In genomic region chr6:41536884-41537347, GRCh38 we compare ENCODE assay signal across 12 cellular contexts. TPM values are rescaled to one million over a fixed set of nuclear protein-coding genes. Genes with fewer than 3 reads are reported as not detected.
DNase-seq lines count a peak whose midpoint lies in the region; ATAC-seq and TF ChIP-seq lines count a peak whose summit lies in the region.
"Had no signal": no experiment of that assay in that cellular context is flagged by ENCODE, and none has a peak within 500 bp of the region (broad histone marks: within the 10 kb centered on the region; RNA-seq: fewer than 3 reads in every experiment).

No MANE protein-coding gene starts in this region.

- peak; percentile 36 for DNase-seq in M059J (ENCODE audit: low read depth)
- peak; percentile 84 for DNase-seq in NCI-H748 treated with DMSO at 0.1 percent for 48 hours (lab: John Stamatoyannopoulos, UW)
- DNase-seq in activated effector memory CD4-positive, alpha-beta T cell treated with anti-CD3 and anti-CD28 coated beads, Interleukin-2, amount 50 U/mL, for 16 hours, result no peak
- DNase-seq in spleen, result no peak
- DNase-seq: head of caudate nucleus had no signal

- H3K4me1 Mint-ChIP-seq in stimulated activated memory B cell treated with anti-CD40 and anti-IgM and Interleukin-4, amounts not matched to agents 10 μg/mL and 1 μg/mL and 100 μg/mL, for 72 hours, result peaks cover 29% of the 10 kb centered on the region

- no peak overlapping the region for H3K4me3 Mint-ChIP-seq in stimulated activated memory B cell treated with anti-CD40 and anti-IgM and Interleukin-4, amounts not matched to agents 10 μg/mL and 1 μg/mL and 100 μg/mL, for 72 hours
- H3K4me3 Mint-ChIP-seq: activated naive CD4-positive, alpha-beta T cell treated with anti-CD3 and anti-CD28 coated beads, Interleukin-2, amount 50 U/mL, for 24 hours had no signal

- 23 to 45% (median 28%) methylated on average over 15 of the region's 15 CpGs for WGBS in spleen, 5 donors

- no peak for TF ChIP-seq CTCF in spleen (IDR thresholded peaks at IDR 0.05 in 8 of 11, conservative IDR thresholded peaks at IDR 0.05 in 3 of 11)

- no peaks in the 10 kb centered on the region for H3K36me3 ChIP-seq in spleen
- H3K36me3 ChIP-seq: upper lobe of left lung had no signal

- no peaks in the 10 kb centered on the region for H3K36me3 Mint-ChIP-seq in stimulated activated memory B cell treated with anti-CD40 and anti-IgM and Interleukin-4, amounts not matched to agents 10 μg/mL and 1 μg/mL and 100 μg/mL, for 72 hours
- H3K36me3 Mint-ChIP-seq: activated naive CD4-positive, alpha-beta T cell treated with anti-CD3 and anti-CD28 coated beads, Interleukin-2, amount 50 U/mL, for 24 hours had no signal

- H3K9me3 Mint-ChIP-seq in stimulated activated memory B cell treated with anti-CD40 and anti-IgM and Interleukin-4, amounts not matched to agents 10 μg/mL and 1 μg/mL and 100 μg/mL, for 72 hours, result no peaks in the 10 kb centered on the region
- H3K9me3 Mint-ChIP-seq: activated naive CD4-positive, alpha-beta T cell treated with anti-CD3 and anti-CD28 coated beads, Interleukin-2, amount 50 U/mL, for 24 hours had no signal

- peak; percentile 77 for ATAC-seq in esophagus mucosa
- no peak for ATAC-seq in stimulated activated memory B cell treated with anti-CD40 and anti-IgM and Interleukin-4, amounts not matched to agents 10 μg/mL and 1 μg/mL and 100 μg/mL, for 72 hours
- no peak for ATAC-seq in HG03520 (IDR thresholded peaks at IDR 0.05; ENCODE audit: unreplicated experiment)
- ATAC-seq: SK-N-SH treated with all-trans-retinoic acid at 6 μM for 48 hours had no signal

- H3K27me3 Mint-ChIP-seq in stimulated activated memory B cell treated with anti-CD40 and anti-IgM and Interleukin-4, amounts not matched to agents 10 μg/mL and 1 μg/mL and 100 μg/mL, for 72 hours, result no peaks in the 10 kb centered on the region
- H3K27me3 Mint-ChIP-seq: activated naive CD4-positive, alpha-beta T cell treated with anti-CD3 and anti-CD28 coated beads, Interleukin-2, amount 50 U/mL, for 24 hours had no signal

- H3K27ac Mint-ChIP-seq in stimulated activated memory B cell treated with anti-CD40 and anti-IgM and Interleukin-4, amounts not matched to agents 10 μg/mL and 1 μg/mL and 100 μg/mL, for 72 hours, result peak overlapping the region; percentile 25
- H3K27ac Mint-ChIP-seq: activated naive CD4-positive, alpha-beta T cell treated with anti-CD3 and anti-CD28 coated beads, Interleukin-2, amount 50 U/mL, for 24 hours had no signal

- H3K27me3 ChIP-seq in spleen (replicated peaks in 1 of 7), result peaks cover 0 to 5% (median 0%) of the 10 kb centered on the region in 7 donors
- H3K27me3 ChIP-seq: upper lobe of left lung had no signal

- H3K9me3 ChIP-seq in spleen, result no peaks in the 10 kb centered on the region
- H3K9me3 ChIP-seq: upper lobe of left lung had no signal

- H3K27ac ChIP-seq in spleen, result no peak overlapping the region
- H3K27ac ChIP-seq: skin epidermis had no signal

- intact Hi-C loops in spleen (cut with DNase I; ENCODE audit: low total_unique reads), result no loop called here

- H3K4me1 ChIP-seq in spleen, result peaks cover 10 to 42% (median 21%) of the 10 kb centered on the region in 6 donors

- TF ChIP-seq POLR2A in spleen (IDR thresholded peaks at IDR 0.05), result no peak

- no peak overlapping the region for H3K4me3 ChIP-seq in spleen
- H3K4me3 ChIP-seq: skin epidermis, upper lobe of left lung had no signal

RNA-seq across cellular contexts. Expression of gene FOXP4, which starts 9.3 kb away (rescaled TPM):
- total RNA-seq in M059J (2014; rRNA removed; shearing (Covaris generic)), result 6.5 and 11.6 TPM in 2 replicates
- total RNA-seq in esophagus mucosa (12.0 TPM), spleen (10 to 100 TPM in 3 of 7 donors, 1 to 10 TPM in 4; 5.3 to 12.1 (median 8.3) TPM)
- polyA plus RNA-seq in spleen, result 1 to 10 TPM; 3.0 to 5.8 (median 3.4) TPM

Comparison
In these comparisons a context has a peak if more than half of its experiments do, and no peak if none do; other contexts are left out.
1. DNase-seq: peak in M059J (single experiment) and NCI-H748 treated with DMSO at 0.1 percent for 48 hours (single experiment); none in activated effector memory CD4-positive, alpha-beta T cell treated with anti-CD3 and anti-CD28 coated beads, Interleukin-2, amount 50 U/mL, for 16 hours (single experiment) and spleen (single experiment).